In the genomic region with DNA sequence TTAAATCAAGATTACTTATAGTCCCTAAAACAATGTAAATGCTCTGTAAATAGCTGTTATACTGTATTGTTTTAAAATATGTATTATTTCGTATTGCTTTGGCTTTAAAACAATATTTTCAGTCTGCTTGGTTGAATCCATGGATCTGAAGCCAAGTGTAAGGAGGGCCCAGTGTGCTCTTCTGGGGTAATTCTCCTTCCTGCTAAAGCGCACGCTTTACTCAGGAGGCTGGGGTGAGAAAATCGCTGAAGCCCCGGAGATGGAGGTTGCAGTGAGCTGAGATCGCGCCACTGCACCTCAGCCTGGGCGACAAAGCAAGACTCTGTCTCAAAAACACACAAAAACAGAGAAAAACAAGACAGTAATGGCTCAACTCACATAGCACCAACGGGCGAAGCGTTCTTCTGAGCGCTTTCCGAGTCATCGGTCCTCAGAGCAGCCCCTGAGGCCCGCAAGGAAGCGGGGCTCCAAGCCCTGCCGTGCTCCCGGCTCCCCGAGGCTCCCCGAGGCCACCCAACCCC, we compare ENCODE assay signal across 6 cellular contexts. TPM values are rescaled to one million over a fixed set of nuclear protein-coding genes. Genes with fewer than 3 reads are reported as not detected.
A peak's percentile ranks its signal among the peaks of the same experiment; 100 is the strongest.
DNase-seq lines count a peak whose midpoint lies in the region; ATAC-seq lines count a peak whose summit lies in the region.

No MANE protein-coding gene starts in this region.

- H3K4me3 ChIP-seq in skeletal muscle satellite cell (ENCODE audit: low read length), result peak overlapping the region; percentile 78

- H3K4me2 ChIP-seq in skeletal muscle satellite cell (ENCODE audit: low read length), result peak overlapping the region; percentile 91

- H3K9ac ChIP-seq in skeletal muscle satellite cell (ENCODE audit: low read depth, low read length), result peak overlapping the region; percentile 75

- no peaks in the 10 kb centered on the region for H3K9me3 ChIP-seq in skeletal muscle satellite cell (replicated peaks; ENCODE audit: low read length)

- ATAC-seq in GM18502 (IDR thresholded peaks at IDR 0.05; ENCODE audit: poor library complexity, unreplicated experiment) (peak; percentile 24), HG03520 (IDR thresholded peaks at IDR 0.05; ENCODE audit: unreplicated experiment) (peak; percentile 18), HG03521 (IDR thresholded peaks at IDR 0.05; ENCODE audit: unreplicated experiment) (no peak), HG03039 (IDR thresholded peaks at IDR 0.05; ENCODE audit: unreplicated experiment) (no peak)

- no peak for DNase-seq in epithelial cell of prostate (ENCODE audit: low read depth, low spot score)

- peak overlapping the region; percentile 51 for H3K27ac ChIP-seq in epithelial cell of prostate

- H3K4me1 ChIP-seq in skeletal muscle satellite cell (ENCODE audit: control insufficient read depth, insufficient read depth, low read length), result peaks cover 23% of the 10 kb centered on the region

- H3K36me3 ChIP-seq in skeletal muscle satellite cell (ENCODE audit: insufficient read depth, low read length), result peaks cover 4% of the 10 kb centered on the region

- no peaks in the 10 kb centered on the region for H3K27me3 ChIP-seq in skeletal muscle satellite cell (ENCODE audit: control insufficient read depth, insufficient read depth, low read length)

RNA-seq across cellular contexts. Expression of a gene that starts 0.4 kb away (rescaled TPM):
- total RNA-seq in skeletal muscle satellite cell (2012; rRNA removed), result 11.7 and 15.5 TPM in 2 replicates

RNA-seq across cellular contexts. Expression of a gene that starts 6.7 kb away (rescaled TPM):
- total RNA-seq in skeletal muscle satellite cell (2012; rRNA removed), result under 0.01 and 0.22 TPM in 2 replicates

RNA-seq across cellular contexts. Expression of a gene that starts 13.1 kb away (rescaled TPM):
- total RNA-seq in skeletal muscle satellite cell (2012; rRNA removed), result 12.9 and 13.5 TPM in 2 replicates

RNA-seq across cellular contexts. Expression of a gene that starts 24.9 kb away (rescaled TPM):
- 14.2 and 19.9 TPM in 2 replicates for total RNA-seq in skeletal muscle satellite cell (2012; rRNA removed)

RNA-seq across cellular contexts. Expression of a gene that starts 54.2 kb away (rescaled TPM):
- total RNA-seq in skeletal muscle satellite cell (2012; rRNA removed), result 13.2 and 14.6 TPM in 2 replicates

Comparison
In these comparisons a context has a peak if more than half of its experiments do, and no peak if none do; other contexts are left out.
1. ATAC-seq: peak in GM18502 (single experiment) and HG03520 (single experiment); none in HG03521 (single experiment) and HG03039 (single experiment).